ENCODE assay signal across 24 cellular contexts in the genomic region with DNA sequence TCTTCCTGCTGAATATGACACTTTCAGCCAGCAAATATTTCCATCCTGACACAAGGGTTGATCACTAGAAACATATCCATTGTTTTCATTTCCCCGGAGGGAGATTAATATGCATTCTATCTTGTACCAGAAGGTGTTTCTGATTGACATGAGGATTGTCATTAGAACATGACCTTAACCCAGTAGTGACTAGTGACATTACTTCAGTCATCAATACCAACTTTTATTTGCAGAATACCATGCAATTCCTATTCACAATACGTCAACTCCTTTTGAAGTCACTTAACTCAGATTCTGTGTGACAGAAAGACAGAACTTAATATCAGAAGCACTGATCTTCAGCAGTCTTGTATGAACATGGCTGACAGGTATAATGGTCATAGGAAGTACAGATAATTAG.
"Had no signal": no experiment of that assay in that cellular context is flagged by ENCODE, and none has a peak within 500 bp of the region (broad histone marks: within the 10 kb centered on the region; RNA-seq: fewer than 3 reads in every experiment).

No MANE protein-coding gene starts in this region.

- H3K36me3 ChIP-seq: stomach, suprapubic skin, thoracic aorta, thyroid gland, tibial artery, tibial nerve, transverse colon, upper lobe of left lung, upper lobe of right lung, uterus, vagina had no signal

- H3K27me3 ChIP-seq: stomach, suprapubic skin, testis, thyroid gland, tibial artery, tibial nerve, transverse colon, upper lobe of left lung, upper lobe of right lung, uterus, vagina had no signal

- H3K9me3 ChIP-seq: suprapubic skin, testis, thoracic aorta, thyroid gland, tibial artery, upper lobe of left lung, upper lobe of right lung, uterus, vagina had no signal

- H3K27ac ChIP-seq: stomach, suprapubic skin, testis, thoracic aorta, thyroid gland, tibial artery, tibial nerve, transverse colon, upper lobe of left lung, upper lobe of right lung, uterus, vagina had no signal

- DNase-seq: stimulated activated CD4-positive, alpha-beta T cell treated with anti-CD3 and anti-CD28 coated beads, Interleukin-2, amount 100 ng/mL, for 48 hours; stimulated activated CD4-positive, alpha-beta T cell treated with anti-CD3 and anti-CD28 coated beads, Interleukin-4, amount 100 ng/mL, for 1 hour; stimulated activated CD4-positive, alpha-beta T cell treated with anti-CD3 and anti-CD28 coated beads, Interleukin-4, amount 100 ng/mL, for 24 hours; stimulated activated CD4-positive, alpha-beta T cell treated with anti-CD3 and anti-CD28 coated beads, Interleukin-4, amount 100 ng/mL, for 4 hours; stimulated activated CD8-positive, alpha-beta memory T cell treated with anti-CD3 and anti-CD28 coated beads, Interleukin-4, amount 100 ng/mL, for 48 hours; stimulated activated naive B cell treated with anti-CD40 and anti-IgM and Interleukin-4, amounts not matched to agents 10 μg/mL and 1 μg/mL and 100 μg/mL, for 72 hours; stimulated activated naive CD4-positive, alpha-beta T cell; stimulated activated naive CD4-positive, alpha-beta T cell treated with Interleukin-2 at 50 U/mL for 16 hours; stimulated activated naive CD8-positive, alpha-beta T cell treated with anti-CD3 and anti-CD28 coated beads, Interleukin-15, amount 100 ng/mL, for 72 hours; stimulated activated naive CD8-positive, alpha-beta T cell treated with anti-CD3 and anti-CD28 coated beads, Interleukin-15, Interleukin-2, amounts not matched to agents 100 U/mL and 50 U/mL, for 24 hours; stomach; substantia nigra; testis; thyroid gland; tibial artery; transverse colon; trophoblast cell; upper lobe of left lung; upper lobe of right lung; uterus had no signal

- H3K4me3 ChIP-seq: stomach, suprapubic skin, testis, thoracic aorta, thyroid gland, tibial artery, tibial nerve, transverse colon, upper lobe of left lung, upper lobe of right lung, uterus, vagina had no signal
